In genomic region chr11:10410844-10411200, GRCh38 we compare ENCODE assay signal across 26 cellular contexts.
"Had no signal": no experiment of that assay in that cellular context is flagged by ENCODE, and none has a peak within 500 bp of the region (broad histone marks: within the 10 kb centered on the region; RNA-seq: fewer than 3 reads in every experiment).

No MANE protein-coding gene starts in this region.

- H3K36me3 ChIP-seq: ascending aorta had no signal

- DNase-seq: activated B cell treated with CpG ODN at 0.5 μM for 24 hours; activated CD4-positive, alpha-beta memory T cell treated with anti-CD3 and anti-CD28 coated beads, Interleukin-2, amount 10 ng/mL, durations not matched to agents 7 days and 5 days; activated CD4-positive, alpha-beta T cell treated with anti-CD3 and anti-CD28 coated beads for 1 hour; activated CD4-positive, alpha-beta T cell treated with anti-CD3 and anti-CD28 coated beads, Interleukin-2, amount 10 ng/mL, durations not matched to agents 7 days and 5 days; activated CD8-positive, alpha-beta memory T cell treated with anti-CD3 and anti-CD28 coated beads, Interleukin-2, amount 50 U/mL, for 48 hours; activated naive CD4-positive, alpha-beta T cell; activated T-cell treated with anti-CD3 and anti-CD28 coated beads, Interleukin-2, amount 50 U/mL, for 1 hour; amniotic stem cell; body of pancreas; central memory CD4-positive, alpha-beta T cell; KG1; NCI-H1092; NCI-H1417; NCI-H1694; NCI-H2029; NCI-H2107; NCI-H345; NCI-H510A; NCI-H526 treated with DMSO at 0.1 percent for 48 hours; NCI-H82; PC-3; SHP77 treated with DMSO at 0.1 percent for 48 hours; T-helper 9 cell had no signal

- H3K27ac ChIP-seq: ascending aorta, body of pancreas had no signal

- H3K4me3 Mint-ChIP-seq: activated B cell treated with CpG ODN at 0.5 μM for 24 hours; activated CD4-positive, alpha-beta memory T cell treated with anti-CD3 and anti-CD28 coated beads, Interleukin-2, amount 10 ng/mL, durations not matched to agents 7 days and 5 days; activated CD4-positive, alpha-beta T cell treated with anti-CD3 and anti-CD28 coated beads, Interleukin-2, amount 10 ng/mL, durations not matched to agents 7 days and 5 days; activated naive CD4-positive, alpha-beta T cell treated with anti-CD3 and anti-CD28 coated beads, Interleukin-2, amount 50 U/mL, for 24 hours; T-helper 1 cell treated with Interleukin-12 subunit alpha and Interleukin-12 subunit beta and Interleukin-4 antibody, amounts not matched to agents 30 μg/mL and 1 μg/mL, for 36 hours had no signal

- H3K27me3 Mint-ChIP-seq: activated B cell treated with CpG ODN at 0.5 μM for 24 hours; activated CD4-positive, alpha-beta memory T cell treated with anti-CD3 and anti-CD28 coated beads, Interleukin-2, amount 10 ng/mL, durations not matched to agents 7 days and 5 days; activated CD4-positive, alpha-beta T cell treated with anti-CD3 and anti-CD28 coated beads, Interleukin-2, amount 10 ng/mL, durations not matched to agents 7 days and 5 days; activated naive CD4-positive, alpha-beta T cell treated with anti-CD3 and anti-CD28 coated beads, Interleukin-2, amount 50 U/mL, for 24 hours had no signal

- H3K36me3 Mint-ChIP-seq: activated naive CD4-positive, alpha-beta T cell treated with anti-CD3 and anti-CD28 coated beads, Interleukin-2, amount 50 U/mL, for 24 hours had no signal

- H3K27ac Mint-ChIP-seq: activated B cell treated with CpG ODN at 0.5 μM for 24 hours; activated CD4-positive, alpha-beta memory T cell treated with anti-CD3 and anti-CD28 coated beads, Interleukin-2, amount 10 ng/mL, durations not matched to agents 7 days and 5 days; activated CD4-positive, alpha-beta T cell treated with anti-CD3 and anti-CD28 coated beads, Interleukin-2, amount 10 ng/mL, durations not matched to agents 7 days and 5 days; activated naive CD4-positive, alpha-beta T cell treated with anti-CD3 and anti-CD28 coated beads, Interleukin-2, amount 50 U/mL, for 24 hours; T-helper 1 cell treated with Interleukin-12 subunit alpha and Interleukin-12 subunit beta and Interleukin-4 antibody, amounts not matched to agents 30 μg/mL and 1 μg/mL, for 36 hours had no signal

- H3K9me3 ChIP-seq: ascending aorta, body of pancreas had no signal

- H3K4me1 ChIP-seq: ascending aorta, body of pancreas had no signal

- ATAC-seq: body of pancreas, PC-3 had no signal

- H3K9me3 Mint-ChIP-seq: activated B cell treated with CpG ODN at 0.5 μM for 24 hours; activated CD4-positive, alpha-beta memory T cell treated with anti-CD3 and anti-CD28 coated beads, Interleukin-2, amount 10 ng/mL, durations not matched to agents 7 days and 5 days; activated CD4-positive, alpha-beta T cell treated with anti-CD3 and anti-CD28 coated beads, Interleukin-2, amount 10 ng/mL, durations not matched to agents 7 days and 5 days; activated naive CD4-positive, alpha-beta T cell treated with anti-CD3 and anti-CD28 coated beads, Interleukin-2, amount 50 U/mL, for 24 hours; T-helper 1 cell treated with Interleukin-12 subunit alpha and Interleukin-12 subunit beta and Interleukin-4 antibody, amounts not matched to agents 30 μg/mL and 1 μg/mL, for 36 hours had no signal

- H3K4me3 ChIP-seq: ascending aorta, body of pancreas had no signal

- H3K27me3 ChIP-seq: ascending aorta, body of pancreas had no signal
